ENCODE assay signal across 21 cellular contexts in the genomic region with DNA sequence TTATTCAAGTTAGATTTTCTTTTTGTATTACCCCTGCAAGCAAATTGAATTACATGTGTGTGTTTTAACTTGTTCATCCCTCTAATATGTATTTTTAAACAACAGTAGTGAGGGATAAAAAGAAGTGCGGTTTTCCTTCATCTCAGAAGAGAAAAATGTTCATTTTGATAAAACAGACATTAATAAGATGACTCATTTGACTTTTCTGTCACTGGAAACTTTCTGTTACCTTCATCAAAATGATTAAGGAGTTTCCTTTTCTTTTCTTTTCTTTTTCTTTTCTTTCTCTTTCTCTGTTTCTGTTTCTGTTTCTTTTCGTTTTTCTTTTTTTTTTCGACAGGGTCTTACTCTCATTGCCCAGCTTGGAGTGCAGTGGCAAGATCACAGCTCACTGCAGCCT.
"Had no signal": no experiment of that assay in that cellular context is flagged by ENCODE, and none has a peak within 500 bp of the region (broad histone marks: within the 10 kb centered on the region; RNA-seq: fewer than 3 reads in every experiment).

No MANE protein-coding gene starts in this region.

- H3K9me3 Mint-ChIP-seq: activated naive CD4-positive, alpha-beta T cell treated with anti-CD3 and anti-CD28 coated beads, Interleukin-2, amount 50 U/mL, for 72 hours; nephron had no signal

- H3K27ac Mint-ChIP-seq: activated naive CD4-positive, alpha-beta T cell treated with anti-CD3 and anti-CD28 coated beads, Interleukin-2, amount 50 U/mL, for 72 hours; nephron had no signal

- H3K36me3 ChIP-seq: breast epithelium, prostate gland, vagina had no signal

- H3K27ac ChIP-seq: breast epithelium, gastroesophageal sphincter, heart right ventricle, lower lobe of right lung, prostate gland, skin epidermis, transverse colon, vagina had no signal

- H3K27me3 ChIP-seq: breast epithelium, gastroesophageal sphincter, heart right ventricle, transverse colon, vagina had no signal

- ATAC-seq: activated CD4-positive, CD25-positive, alpha-beta regulatory T cell treated with anti-CD3 and anti-CD28 coated beads, Interleukin-2, amount 50 U/mL, for 24 hours; gastroesophageal sphincter; heart right ventricle; left cardiac atrium; lower lobe of right lung; right cardiac atrium; stimulated activated naive CD8-positive, alpha-beta T cell treated with anti-CD3 and anti-CD28 coated beads, Interleukin-15, Interleukin-2, amounts not matched to agents 100 U/mL and 50 U/mL, for 24 hours had no signal

- H3K4me3 ChIP-seq: breast epithelium, gastroesophageal sphincter, heart right ventricle, lower lobe of right lung, prostate gland, skin epidermis, transverse colon, vagina had no signal

- H3K4me1 ChIP-seq: breast epithelium, gastroesophageal sphincter, heart right ventricle, lower lobe of right lung, prostate gland, transverse colon, vagina had no signal

- DNase-seq: activated CD4-positive, alpha-beta T cell treated with anti-CD3 and anti-CD28 coated beads, Interleukin-2, amount 50 U/mL, for 4 hours; activated CD8-positive, alpha-beta memory T cell treated with anti-CD3 and anti-CD28 coated beads, Interleukin-2, amount 50 U/mL, for 48 hours; activated gamma-delta T cell; aorta; heart right ventricle; left cardiac atrium; lower lobe of right lung; occipital lobe; right cardiac atrium; stimulated activated CD4-positive, alpha-beta T cell treated with anti-CD3 and anti-CD28 coated beads, Interleukin-4, amount 100 ng/mL, for 4 hours; stimulated activated CD8-positive, alpha-beta memory T cell treated with anti-CD3 and anti-CD28 coated beads, Interleukin-4, amount 100 ng/mL, for 48 hours; stimulated activated naive CD8-positive, alpha-beta T cell treated with anti-CD3 and anti-CD28 coated beads, Interleukin-15, Interleukin-2, amounts not matched to agents 100 U/mL and 50 U/mL, for 24 hours; transverse colon had no signal

- H3K4me3 Mint-ChIP-seq: nephron had no signal

- H3K4me1 Mint-ChIP-seq: nephron had no signal

- H3K9me3 ChIP-seq: breast epithelium, gastroesophageal sphincter, heart right ventricle, lower lobe of right lung, prostate gland, transverse colon, vagina had no signal
